Comparison of ENCODE assay signal across 8 cellular contexts in genomic region chr13:113863511-113864302, GRCh38. TPM values are rescaled to one million over a fixed set of nuclear protein-coding genes. Genes with fewer than 3 reads are reported as not detected.
DNase-seq lines count a peak whose midpoint lies in the region; ATAC-seq and TF ChIP-seq lines count a peak whose summit lies in the region.

Gene GAS6 (minus strand): TSS chr13:113864076. CDS start chr13:113863920, 156 bp downstream.

- H3K9me2 ChIP-seq in PC-9 (ENCODE audit: insufficient read depth), result no peaks in the 10 kb centered on the region

- peaks cover 6% of the 10 kb centered on the region; the same call in 1 of the 2 replicates for H3K9me3 ChIP-seq in AG04450 (ENCODE audit: control insufficient read depth, insufficient read depth, low read length)
- 0 out of 2 replicates have a peak, but pooled peaks cover 12% of the 10 kb centered on the region for H3K9me3 ChIP-seq in PC-9 (ENCODE audit: insufficient read depth, low read depth)

- peaks cover 13% of the 10 kb centered on the region; the same call in 1 of the 2 replicates for H3K4me1 ChIP-seq in PC-9 (replicated peaks; ENCODE audit: insufficient read depth)

- no peaks in the 10 kb centered on the region for H3K36me3 ChIP-seq in PC-9 (ENCODE audit: low read depth)

- no peaks in the 10 kb centered on the region for H3K79me2 ChIP-seq in PC-9 (ENCODE audit: low read depth)

- TF ChIP-seq CTCF in AG04450 (IDR thresholded peaks at IDR 0.05; ENCODE audit: low read depth, low read length), result no peak; the same call in 1 of the 2 replicates
- TF ChIP-seq CTCF in PC-9 (conservative IDR thresholded peaks at IDR 0.05), result no peak; the same call in 1 of the 2 replicates
- TF ChIP-seq CTCF in chondrocyte (IDR thresholded peaks at IDR 0.05), result peak; percentile 58

- H3F3A ChIP-seq in PC-9 (ENCODE audit: insufficient read depth, low read depth), result peaks cover 14% of the 10 kb centered on the region

- intact Hi-C loops in PC-9 (cut with micrococcal nuclease; ENCODE audit: unreplicated experiment), result loop anchor here (5.0 kb wide), 1 partner anchor 41 kb away; no protein-coding TSS in a partner anchor

- POLR2A ChIA-PET in AG04450 (lab: Yijun Ruan, JAX), result interaction anchor here (0.6 to 1.5 kb wide), 2 partner anchors 22 to 45 kb away, joined by 3 to 6 read pairs; no protein-coding TSS in a partner anchor
- POLR2A ChIA-PET in PC-9 (lab: Charles Lee; ENCODE audit: unreplicated experiment), result interaction anchor here (0.8 kb wide), 1 partner anchor 52 kb away, joined by 10 read pairs; no protein-coding TSS in a partner anchor

- H3K27me3 ChIP-seq in AG04450 (ENCODE audit: control insufficient read depth, insufficient read depth, low read length), result no peaks in the 10 kb centered on the region
- peaks cover 10% of the 10 kb centered on the region; the same call in 1 of the 2 replicates for H3K27me3 ChIP-seq in PC-9 (ENCODE audit: insufficient read depth, low read depth)

- DNase-seq in AG04450 (ENCODE audit: low read depth, low spot score) (no peak), GM19240 (ENCODE audit: insufficient read length, low spot score) (peak; percentile 45), PC-9 (peak in 1 of 2 experiments; percentile 60), chondrocyte (ENCODE audit: low spot score) (no peak), kidney tubule cell (ENCODE audit: low spot score) (peak; percentile 54), H4 (ENCODE audit: low spot score) (no peak), NCI-H2107 (lab: John Stamatoyannopoulos, UW) (no peak)
- no peak for DNase-seq in stimulated activated effector memory CD8-positive, alpha-beta T cell treated with anti-CD3 and anti-CD28 coated beads, Interleukin-12 subunit alpha, Interleukin-12 subunit beta, amount 100 ng/mL, for 72 hours (ENCODE audit: low spot score in 2 of 2)

- H4K20me1 ChIP-seq in PC-9 (ENCODE audit: insufficient read depth), result no peaks in the 10 kb centered on the region

- peaks cover 9% of the 10 kb centered on the region for H3K27me3 Mint-ChIP-seq in chondrocyte (ENCODE audit: low read depth)

- CTCF ChIA-PET in AG04450 (lab: Charles Lee), result no interaction called here
- CTCF ChIA-PET in PC-9 (lab: Charles Lee), result no interaction called here

- H3K4me3 Mint-ChIP-seq in chondrocyte (ENCODE audit: unreplicated experiment), result peak within 1 kb of the TSS; percentile 76
- H3K4me3 Mint-ChIP-seq in stimulated activated effector memory CD8-positive, alpha-beta T cell treated with anti-CD3 and anti-CD28 coated beads, Interleukin-12 subunit alpha, Interleukin-12 subunit beta, amount 100 ng/mL, for 72 hours, result peak within 1 kb of the TSS; percentile 67

- peaks cover 36% of the 10 kb centered on the region for H3K4me1 Mint-ChIP-seq in chondrocyte (ENCODE audit: low read depth)
- H3K4me1 Mint-ChIP-seq in stimulated activated effector memory CD8-positive, alpha-beta T cell treated with anti-CD3 and anti-CD28 coated beads, Interleukin-12 subunit alpha, Interleukin-12 subunit beta, amount 100 ng/mL, for 72 hours, result peaks cover 10% of the 10 kb centered on the region

- peaks cover 6% of the 10 kb centered on the region for H3K36me3 Mint-ChIP-seq in chondrocyte (ENCODE audit: low read depth)
- H3K36me3 Mint-ChIP-seq in stimulated activated effector memory CD8-positive, alpha-beta T cell treated with anti-CD3 and anti-CD28 coated beads, Interleukin-12 subunit alpha, Interleukin-12 subunit beta, amount 100 ng/mL, for 72 hours, result no peaks in the 10 kb centered on the region

- no peaks in the 10 kb centered on the region for H3K9me3 Mint-ChIP-seq in chondrocyte (ENCODE audit: low read depth)
- H3K9me3 Mint-ChIP-seq in stimulated activated effector memory CD8-positive, alpha-beta T cell treated with anti-CD3 and anti-CD28 coated beads, Interleukin-12 subunit alpha, Interleukin-12 subunit beta, amount 100 ng/mL, for 72 hours, result no peaks in the 10 kb centered on the region

- H3K4me3 ChIP-seq in AG04450 (ENCODE audit: low read depth, low read length) (peak within 1 kb of the TSS; percentile 82), PC-9 (peak within 1 kb of the TSS; percentile 57)

- H3K4me2 ChIP-seq in PC-9, result peak within 1 kb of the TSS; percentile 81

- BruUV-seq in PC-9 (replicated peaks; lab: Mats Ljungman, UMichigan), result no TSS peak

- ATAC-seq in stimulated activated effector memory CD8-positive, alpha-beta T cell treated with anti-CD3 and anti-CD28 coated beads, Interleukin-12 subunit alpha, Interleukin-12 subunit beta, amount 100 ng/mL, for 72 hours, result peak; percentile 65

- H3K27ac ChIP-seq in AG04450 (ENCODE audit: low read depth, low read length) (peak within 1 kb of the TSS; percentile 84), PC-9 (no peak within 1 kb of the TSS)

- peak within 1 kb of the TSS; percentile 83 for H2AFZ ChIP-seq in PC-9

- peak within 1 kb of the TSS; percentile 22 for H3K27ac Mint-ChIP-seq in chondrocyte (ENCODE audit: unreplicated experiment)
- H3K27ac Mint-ChIP-seq in stimulated activated effector memory CD8-positive, alpha-beta T cell treated with anti-CD3 and anti-CD28 coated beads, Interleukin-12 subunit alpha, Interleukin-12 subunit beta, amount 100 ng/mL, for 72 hours, result no peak within 1 kb of the TSS

RNA-seq across cellular contexts. Expression of gene GAS6, which starts in this region (rescaled TPM):
- polyA plus RNA-seq in AG04450 (2011; rRNA removed), result 356 and 455 TPM in 2 replicates
- polyA minus RNA-seq in AG04450 (2011; rRNA and poly(A)+ RNA removed), result 131 and 182 TPM in 2 replicates
- total RNA-seq in PC-9 (2021), result 92.9 and 93.8 TPM in 2 replicates
- 83.7 to 113 TPM (median 111 TPM) in 3 replicates for total RNA-seq in chondrocyte
- 5.9 and 6.4 TPM in 2 replicates for total RNA-seq in H4 (2014; rRNA removed; shearing (Covaris generic))

Comparison
In these comparisons a context has a peak if more than half of its experiments do, and no peak if none do; other contexts are left out.
1. RNA of gene GAS6 (total RNA-seq): 83.7 to 113 TPM in chondrocyte and 92.9 to 93.8 TPM in PC-9; 5.9 to 6.4 TPM in H4; every median in the first group is over 10 times any median in the second.
2. DNase-seq: peak in GM19240 (single experiment) and kidney tubule cell (single experiment); none in AG04450 (single experiment), chondrocyte (single experiment), stimulated activated effector memory CD8-positive, alpha-beta T cell treated with anti-CD3 and anti-CD28 coated beads, Interleukin-12 subunit alpha, Interleukin-12 subunit beta, amount 100 ng/mL, for 72 hours (0 of 2), H4 (single experiment) and NCI-H2107 (single experiment).